In genomic region chr2:41933585-41934322, GRCh38 we compare ENCODE assay signal across 1 cellular context.
TF ChIP-seq lines count a peak whose summit lies in the region.

No MANE protein-coding gene starts in this region.

TF ChIP-seq in SK-N-SH, 30 proteins besides CTCF, POLR2A, EP300 and RAD21 (continued from another document):
- TF ChIP-seq ZBTB33 (IDR thresholded peaks at IDR 0.05; ENCODE audit: borderline replicate concordance, low read depth), result no peak
- TF ChIP-seq NFIC (IDR thresholded peaks at IDR 0.05; ENCODE audit: borderline replicate concordance), result no peak
- no peak for TF ChIP-seq GATA2 (CRISPR knock-in tag; IDR thresholded peaks at IDR 0.05)
- TF ChIP-seq RXRA (IDR thresholded peaks at IDR 0.05; ENCODE audit: borderline replicate concordance, low read depth), result no peak
- no peak for TF ChIP-seq EZH2phosphoT487 (IDR thresholded peaks at IDR 0.05; ENCODE audit: borderline replicate concordance, low read depth)
- TF ChIP-seq YY1 (IDR thresholded peaks at IDR 0.05; ENCODE audit: low read depth), result no peak
